In the genomic region with DNA sequence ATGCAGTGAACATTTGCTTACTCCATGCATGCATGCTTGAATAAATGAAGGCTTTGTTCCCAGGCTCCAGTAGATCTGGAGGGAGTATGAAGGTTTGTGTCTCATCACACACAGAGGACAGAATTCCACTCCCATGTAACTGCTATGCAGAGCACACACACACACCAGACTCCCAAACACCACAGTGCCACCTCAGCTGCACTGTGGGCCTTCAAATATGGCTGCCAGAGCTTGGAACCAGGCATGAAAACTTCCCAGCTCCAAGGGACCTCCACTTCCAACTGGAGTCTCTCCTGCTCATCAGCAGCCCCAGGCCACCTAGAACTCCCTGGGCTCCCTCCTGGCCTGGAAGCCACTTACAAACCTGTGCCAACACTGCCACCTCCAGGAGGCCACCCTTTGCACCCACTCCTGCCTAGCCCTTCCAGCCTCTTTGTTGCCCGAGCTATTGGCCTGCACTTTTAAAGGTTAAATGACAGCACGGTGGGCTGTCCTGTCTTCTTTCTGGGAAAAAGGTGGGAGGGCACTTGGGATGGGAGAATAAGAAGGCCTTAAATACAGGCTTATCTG, we compare ENCODE assay signal across 1 cellular context.
TF ChIP-seq lines count a peak whose summit lies in the region.

No MANE protein-coding gene starts in this region.

TF ChIP-seq in GM12878, 131 proteins besides CTCF, POLR2A, EP300 and RAD21 (continued from another document):
- no peak for TF ChIP-seq MYC (IDR thresholded peaks at IDR 0.05; ENCODE audit: insufficient read depth, insufficient read length, insufficient replicate concordance, low read length, severe bottlenecking)
